In the genomic region with DNA sequence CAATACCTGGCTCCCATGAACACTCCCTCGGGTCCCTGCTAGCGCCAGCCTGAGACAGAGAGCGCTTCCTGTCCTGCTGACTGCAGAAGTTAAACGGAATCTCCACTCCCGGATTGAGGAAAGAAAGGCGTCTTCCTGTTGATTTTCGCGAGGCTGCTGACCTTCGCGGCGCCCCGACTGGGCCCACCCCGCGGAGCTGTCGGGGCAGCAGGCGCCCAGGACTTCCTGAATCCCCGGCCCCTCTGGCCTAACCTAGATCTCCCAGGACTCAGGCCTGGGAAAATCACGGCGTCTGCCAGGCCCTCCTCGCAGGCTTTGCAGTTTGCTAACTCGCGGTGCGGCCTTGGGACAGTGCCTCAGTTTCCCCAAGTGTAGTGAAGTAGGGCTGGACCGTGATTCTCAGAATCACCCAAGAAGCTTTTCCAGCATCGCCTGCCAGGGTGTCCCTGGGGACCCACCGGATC, we compare ENCODE assay signal across 8 cellular contexts.
DNase-seq lines count a peak whose midpoint lies in the region; ATAC-seq, FAIRE-seq and TF ChIP-seq lines count a peak whose summit lies in the region.

No MANE protein-coding gene starts in this region.

- H3K27me3 ChIP-seq in HUES64 (ENCODE audit: insufficient read depth, low read length) (peaks cover 18% of the 10 kb centered on the region; the same call in 1 of the 2 replicates), bronchial epithelial cell (ENCODE audit: control insufficient read depth, insufficient read depth, low read length) (no peaks in the 10 kb centered on the region)

- H3K4me1 ChIP-seq in HUES64 (ENCODE audit: insufficient read depth, low read length) = peaks cover 14% of the 10 kb centered on the region

- DNase-seq in bronchial epithelial cell (ENCODE audit: low read depth) (no peak), kidney glomerular epithelial cell (lab: John Stamatoyannopoulos, UW) (peak; percentile 7), NCI-H2196 (lab: John Stamatoyannopoulos, UW; ENCODE audit: unreplicated experiment) (no peak), AML-193 (lab: John Stamatoyannopoulos, UW) (no peak), occipital lobe (lab: John Stamatoyannopoulos, UW) (no peak)
- DNase-seq in stimulated activated naive B cell treated with anti-CD40 and anti-IgM and Interleukin-4, amounts not matched to agents 10 μg/mL and 1 μg/mL and 100 μg/mL, for 72 hours = no peak

- peak overlapping the region; percentile 72 for H3K9ac ChIP-seq in HUES64 (ENCODE audit: low read depth, low read length)

- peaks cover 0 to 4% of the 10 kb centered on the region in 2 donors for H3K9me3 Mint-ChIP-seq in stimulated activated naive B cell treated with anti-CD40 and anti-IgM and Interleukin-4, amounts not matched to agents 10 μg/mL and 1 μg/mL and 100 μg/mL, for 72 hours

- no peak overlapping the region for H3K27ac Mint-ChIP-seq in stimulated activated naive B cell treated with anti-CD40 and anti-IgM and Interleukin-4, amounts not matched to agents 10 μg/mL and 1 μg/mL and 100 μg/mL, for 72 hours

- H3K9me3 ChIP-seq in HUES64 (ENCODE audit: insufficient read depth, low read depth, low read length) = no peaks in the 10 kb centered on the region

- peak overlapping the region; percentile 76 to 77 for H3K4me3 Mint-ChIP-seq in stimulated activated naive B cell treated with anti-CD40 and anti-IgM and Interleukin-4, amounts not matched to agents 10 μg/mL and 1 μg/mL and 100 μg/mL, for 72 hours

- H3K36me3 ChIP-seq in HUES64 (ENCODE audit: insufficient read depth, low read length) (no peaks in the 10 kb centered on the region), bronchial epithelial cell (ENCODE audit: control insufficient read depth, insufficient read depth, low read length) (no peaks in the 10 kb centered on the region)

- H3K4me3 ChIP-seq in HUES64 (ENCODE audit: low read length) = peak overlapping the region; percentile 64
- H3K4me3 ChIP-seq in bronchial epithelial cell (ENCODE audit: low read depth, low read length) = peak overlapping the region; percentile 48

- no peak for ATAC-seq in stimulated activated naive B cell treated with anti-CD40 and anti-IgM and Interleukin-4, amounts not matched to agents 10 μg/mL and 1 μg/mL and 100 μg/mL, for 72 hours (replicated peaks)
- ATAC-seq in GM19395 (IDR thresholded peaks at IDR 0.05; ENCODE audit: unreplicated experiment) = no peak

- no peak for FAIRE-seq in bronchial epithelial cell (lab: Jason Lieb, UNC)

- peaks cover 44 to 69% of the 10 kb centered on the region in 2 donors for H3K27me3 Mint-ChIP-seq in stimulated activated naive B cell treated with anti-CD40 and anti-IgM and Interleukin-4, amounts not matched to agents 10 μg/mL and 1 μg/mL and 100 μg/mL, for 72 hours

- 1% methylated on average over 26 of the region's 26 CpGs for WGBS in HUES64

- H3K27ac ChIP-seq in HUES64 (ENCODE audit: low read depth, low read length) = peak overlapping the region; percentile 87

- peaks cover 2 to 6% of the 10 kb centered on the region in 2 donors for H3K4me1 Mint-ChIP-seq in stimulated activated naive B cell treated with anti-CD40 and anti-IgM and Interleukin-4, amounts not matched to agents 10 μg/mL and 1 μg/mL and 100 μg/mL, for 72 hours

- H3K36me3 Mint-ChIP-seq in stimulated activated naive B cell treated with anti-CD40 and anti-IgM and Interleukin-4, amounts not matched to agents 10 μg/mL and 1 μg/mL and 100 μg/mL, for 72 hours = no peaks in the 10 kb centered on the region

- no peak for TF ChIP-seq CTCF in bronchial epithelial cell (IDR thresholded peaks at IDR 0.05; ENCODE audit: insufficient read depth, low read length, severe bottlenecking)
